Comparison of ENCODE assay signal across 8 cellular contexts in the genomic region with DNA sequence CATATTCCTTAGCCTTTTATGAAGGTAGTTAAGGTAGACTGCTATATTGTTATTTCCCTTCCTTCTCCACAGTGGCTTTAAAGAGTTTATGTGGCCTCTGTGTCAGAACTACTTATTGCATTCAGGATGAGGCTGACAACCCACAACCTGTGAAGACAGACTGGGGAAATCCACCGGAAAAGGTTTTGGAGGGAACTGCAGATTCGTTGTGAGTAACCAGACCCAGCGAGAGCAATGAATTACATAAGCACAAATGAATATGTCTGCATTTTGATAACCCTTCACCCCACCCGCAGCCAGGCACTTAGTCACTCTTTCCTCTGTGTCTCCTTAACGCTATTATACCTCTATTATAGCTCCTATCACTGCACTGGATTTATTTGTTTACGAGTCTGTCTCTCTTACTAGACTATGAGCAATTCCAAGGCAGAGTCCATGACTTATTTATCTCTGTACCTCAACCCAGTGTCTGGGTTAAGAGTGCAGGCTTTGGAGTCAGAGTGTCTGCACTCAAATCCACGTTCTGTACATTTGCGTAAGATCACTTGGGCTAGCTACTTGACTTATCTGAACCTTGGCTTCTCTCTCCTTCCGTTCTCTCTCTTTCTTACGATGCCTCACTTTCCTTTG. TPM values are rescaled to one million over a fixed set of nuclear protein-coding genes. Genes with fewer than 3 reads are reported as not detected.
DNase-seq lines count a peak whose midpoint lies in the region; ATAC-seq, FAIRE-seq and TF ChIP-seq lines count a peak whose summit lies in the region.

No MANE protein-coding gene starts in this region.

- H3K4me1 Mint-ChIP-seq in type B pancreatic cell (ENCODE audit: unreplicated experiment): peaks cover 13% of the 10 kb centered on the region

- intact Hi-C loops in kidney (cut with DNase I): no loop called here

- no peaks in the 10 kb centered on the region for H3K9me3 Mint-ChIP-seq in type B pancreatic cell

- peak; percentile 61 for ATAC-seq in GM19438 (IDR thresholded peaks at IDR 0.05; ENCODE audit: low read depth, unreplicated experiment)

- no peak overlapping the region for H3K4me3 Mint-ChIP-seq in type B pancreatic cell

- H3K36me3 Mint-ChIP-seq in type B pancreatic cell: no peaks in the 10 kb centered on the region

- H3K36me3 ChIP-seq in kidney (ENCODE audit: control insufficient read depth in 1 of 2, insufficient read depth in 2 of 2, low read length in 2 of 2): no peaks in the 10 kb centered on the region

- no peak overlapping the region for H3K4me3 ChIP-seq in Jurkat, Clone E6-1 (ENCODE audit: low read length)
- H3K4me3 ChIP-seq in kidney (ENCODE audit: low read length in 2 of 2): no peak overlapping the region

- H3K9ac ChIP-seq in kidney (ENCODE audit: low read length in 2 of 2): no peak overlapping the region

- H3K27ac ChIP-seq in kidney (ENCODE audit: low read depth in 2 of 2, low read length in 2 of 2): peak overlapping the region in 1 of 2 donors; percentile 28

- H3K27me3 Mint-ChIP-seq in type B pancreatic cell: peaks cover 11% of the 10 kb centered on the region

- no peak for FAIRE-seq in kidney (lab: Jason Lieb, UNC)

- H3K9me3 ChIP-seq in kidney (ENCODE audit: control insufficient read depth in 1 of 2, low read length in 2 of 2): no peaks in the 10 kb centered on the region

- no peaks in the 10 kb centered on the region for H3K4me1 ChIP-seq in kidney (ENCODE audit: control insufficient read depth in 1 of 2, insufficient read depth in 1 of 2, low read depth in 1 of 2, low read length in 2 of 2)

- peak; percentile 93 for DNase-seq in Jurkat, Clone E6-1 (ENCODE audit: low read depth, low spot score)
- peak; percentile 71 for DNase-seq in activated CD4-positive, alpha-beta T cell treated with anti-CD3 and anti-CD28 coated beads for 1 hour
- peak; percentile 45 for DNase-seq in effector CD8-positive, alpha-beta T cell (lab: John Stamatoyannopoulos, UW)
- DNase-seq in stimulated activated CD4-positive, alpha-beta T cell treated with anti-CD3 and anti-CD28 coated beads, Interleukin-4, amount 100 ng/mL, for 1 hour: peak; percentile 67
- no peak for DNase-seq in type B pancreatic cell (ENCODE audit: extremely low spot score, unreplicated experiment)
- no peak for DNase-seq in kidney
- no peak for DNase-seq in GM19240 (ENCODE audit: insufficient read length, low spot score)

- no peak overlapping the region for H3K27ac Mint-ChIP-seq in type B pancreatic cell

- TF ChIP-seq CTCF in type B pancreatic cell (conservative IDR thresholded peaks at IDR 0.05) (no peak), kidney (IDR thresholded peaks at IDR 0.05; ENCODE audit: borderline replicate concordance, extremely low read depth, insufficient read depth) (no peak)

RNA-seq across cellular contexts. Expression of a gene that starts 19.2 kb away (rescaled TPM):
- polyA plus RNA-seq in Jurkat, Clone E6-1 (2012; ENCODE audit: insufficient read depth, insufficient read length): not detected
- total RNA-seq in type B pancreatic cell (ENCODE audit: low replicate concordance) (3.0 and 4.5 TPM in 2 replicates), kidney (2.5 TPM)
- polyA plus RNA-seq in kidney (ENCODE audit: insufficient read depth, low read depth, low replicate concordance): 0.24 TPM

RNA-seq across cellular contexts. Expression of a gene that starts 19.5 kb away (rescaled TPM):
- 33.9 TPM for polyA plus RNA-seq in Jurkat, Clone E6-1 (2012; ENCODE audit: insufficient read depth, insufficient read length)
- 65.3 and 82.8 TPM in 2 replicates for total RNA-seq in type B pancreatic cell (ENCODE audit: low replicate concordance)
- 48.0 TPM for total RNA-seq in kidney
- 18.5 TPM for polyA plus RNA-seq in kidney (ENCODE audit: insufficient read depth, low read depth, low replicate concordance)

Comparison
In these comparisons a context has a peak if more than half of its experiments do, and no peak if none do; other contexts are left out.
1. DNase-seq: peak in Jurkat, Clone E6-1 (single experiment), activated CD4-positive, alpha-beta T cell treated with anti-CD3 and anti-CD28 coated beads for 1 hour (single experiment), effector CD8-positive, alpha-beta T cell (single experiment) and stimulated activated CD4-positive, alpha-beta T cell treated with anti-CD3 and anti-CD28 coated beads, Interleukin-4, amount 100 ng/mL, for 1 hour (single experiment); none in type B pancreatic cell (single experiment), kidney (single experiment) and GM19240 (single experiment).